Comparison of ENCODE assay signal across 11 cellular contexts in the genomic region with DNA sequence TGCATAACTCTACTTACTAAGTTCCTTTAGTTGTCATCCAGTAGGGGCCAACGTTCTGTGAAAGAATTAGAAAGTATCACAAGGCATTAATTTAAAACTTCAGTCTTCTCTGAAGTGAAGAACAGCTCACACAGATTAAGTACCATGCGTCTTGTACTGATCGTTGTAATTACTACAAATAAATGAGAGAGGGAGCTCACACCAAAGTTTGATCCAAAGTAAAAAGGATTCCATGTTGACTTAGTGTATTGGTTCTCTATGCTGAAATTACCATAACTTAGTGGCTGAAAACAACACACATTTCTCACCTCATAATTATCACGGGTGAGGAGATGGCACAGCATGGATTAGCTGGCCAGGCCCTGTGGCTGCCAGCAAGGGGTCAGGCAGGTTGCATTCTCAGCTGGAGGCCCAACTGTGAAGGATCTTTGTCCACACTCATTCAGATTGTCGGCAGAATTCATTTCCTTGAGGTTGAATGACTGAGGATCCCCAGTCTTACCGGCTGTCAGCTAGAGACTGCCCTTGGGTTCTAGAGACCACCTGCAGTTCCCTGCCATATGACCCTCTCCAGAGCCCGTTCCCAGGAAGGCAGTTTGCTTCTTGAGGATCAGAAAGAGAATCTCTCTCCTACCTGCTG.
DNase-seq lines count a peak whose midpoint lies in the region; ATAC-seq and TF ChIP-seq lines count a peak whose summit lies in the region.
"Had no signal": no experiment of that assay in that cellular context is flagged by ENCODE, and none has a peak within 500 bp of the region (broad histone marks: within the 10 kb centered on the region; RNA-seq: fewer than 3 reads in every experiment).

No MANE protein-coding gene starts in this region.

- DNase-seq in NCI-H82 (lab: John Stamatoyannopoulos, UW) (peak; percentile 22), NCI-H82 treated with DMSO at 0.1 percent for 48 hours (lab: John Stamatoyannopoulos, UW; ENCODE audit: unreplicated experiment) (no peak), NCI-H460 (ENCODE audit: extremely low read depth, low read depth) (peak; percentile 12), chondrocyte (ENCODE audit: low spot score) (no peak), osteocyte (ENCODE audit: extremely low spot score, unreplicated experiment) (no peak), NCI-H2081 treated with DMSO at 0.1 percent for 48 hours (lab: John Stamatoyannopoulos, UW) (no peak), dorsolateral prefrontal cortex (no peak)
- DNase-seq in natural killer cell treated with Interleukin-12 subunit alpha and Interleukin-12 subunit beta and Interleukin-15 and Interleukin-18, amount 100 ng/mL, for 72 hours (ENCODE audit: low spot score): no peak
- DNase-seq: activated CD8-positive, alpha-beta T cell treated with anti-CD3 and anti-CD28 coated beads for 36 hours; kidney glomerular epithelial cell had no signal

- H3K4me3 ChIP-seq in dorsolateral prefrontal cortex: no peak overlapping the region
- H3K4me3 ChIP-seq: SJCRH30 had no signal

- TF ChIP-seq CTCF in chondrocyte (IDR thresholded peaks at IDR 0.05) (peak; percentile 60), osteocyte (IDR thresholded peaks at IDR 0.05) (peak; percentile 48), dorsolateral prefrontal cortex (IDR thresholded peaks at IDR 0.05 in 54 of 56, conservative IDR thresholded peaks at IDR 0.05 in 2 of 56; ENCODE audit: low read depth in 1 of 56, partially characterized antibody in 56 of 56) (peak in 14 of 56 donors; percentile 8 to 45 (median 20))

- H3K27me3 ChIP-seq in dorsolateral prefrontal cortex: no peaks in the 10 kb centered on the region

- no peak overlapping the region for H3K27ac ChIP-seq in dorsolateral prefrontal cortex
- H3K27ac ChIP-seq: SJCRH30 had no signal

- H3K4me1 Mint-ChIP-seq in chondrocyte (ENCODE audit: low read depth) (no peaks in the 10 kb centered on the region), osteocyte (ENCODE audit: unreplicated experiment) (no peaks in the 10 kb centered on the region)
- H3K4me1 Mint-ChIP-seq in natural killer cell treated with Interleukin-12 subunit alpha and Interleukin-12 subunit beta and Interleukin-15 and Interleukin-18, amount 100 ng/mL, for 72 hours (ENCODE audit: low read depth in 2 of 2): no peaks in the 10 kb centered on the region

- no peak overlapping the region for H3K27ac Mint-ChIP-seq in chondrocyte (ENCODE audit: unreplicated experiment)
- no peak overlapping the region for H3K27ac Mint-ChIP-seq in osteocyte (ENCODE audit: unreplicated experiment)
- H3K27ac Mint-ChIP-seq in natural killer cell treated with Interleukin-12 subunit alpha and Interleukin-12 subunit beta and Interleukin-15 and Interleukin-18, amount 100 ng/mL, for 72 hours: no peak overlapping the region
- H3K27ac Mint-ChIP-seq: activated CD8-positive, alpha-beta T cell treated with anti-CD3 and anti-CD28 coated beads for 36 hours had no signal

- no peak for ATAC-seq in natural killer cell treated with Interleukin-12 subunit alpha and Interleukin-12 subunit beta and Interleukin-15 and Interleukin-18, amount 100 ng/mL, for 72 hours
- ATAC-seq: activated CD8-positive, alpha-beta T cell treated with anti-CD3 and anti-CD28 coated beads for 36 hours had no signal

- H3K9me3 Mint-ChIP-seq in chondrocyte (ENCODE audit: low read depth) (no peaks in the 10 kb centered on the region), osteocyte (ENCODE audit: unreplicated experiment) (no peaks in the 10 kb centered on the region)
- H3K9me3 Mint-ChIP-seq in natural killer cell treated with Interleukin-12 subunit alpha and Interleukin-12 subunit beta and Interleukin-15 and Interleukin-18, amount 100 ng/mL, for 72 hours: no peaks in the 10 kb centered on the region
- H3K9me3 Mint-ChIP-seq: activated CD8-positive, alpha-beta T cell treated with anti-CD3 and anti-CD28 coated beads for 36 hours had no signal

- H3K36me3 Mint-ChIP-seq in chondrocyte (ENCODE audit: low read depth) (no peaks in the 10 kb centered on the region), osteocyte (ENCODE audit: unreplicated experiment) (no peaks in the 10 kb centered on the region)
- no peaks in the 10 kb centered on the region for H3K36me3 Mint-ChIP-seq in natural killer cell treated with Interleukin-12 subunit alpha and Interleukin-12 subunit beta and Interleukin-15 and Interleukin-18, amount 100 ng/mL, for 72 hours

- intact Hi-C loops in dorsolateral prefrontal cortex (cut with DNase I): no loop called here

- peaks cover 2% of the 10 kb centered on the region for H3K27me3 Mint-ChIP-seq in chondrocyte (ENCODE audit: low read depth)
- peaks cover 2% of the 10 kb centered on the region for H3K27me3 Mint-ChIP-seq in osteocyte (ENCODE audit: unreplicated experiment)
- peaks cover 0 to 2% of the 10 kb centered on the region in 2 donors for H3K27me3 Mint-ChIP-seq in natural killer cell treated with Interleukin-12 subunit alpha and Interleukin-12 subunit beta and Interleukin-15 and Interleukin-18, amount 100 ng/mL, for 72 hours
- H3K27me3 Mint-ChIP-seq: activated CD8-positive, alpha-beta T cell treated with anti-CD3 and anti-CD28 coated beads for 36 hours had no signal

- H3K4me3 Mint-ChIP-seq in chondrocyte (ENCODE audit: unreplicated experiment) (no peak overlapping the region), osteocyte (ENCODE audit: unreplicated experiment) (no peak overlapping the region)
- no peak overlapping the region for H3K4me3 Mint-ChIP-seq in natural killer cell treated with Interleukin-12 subunit alpha and Interleukin-12 subunit beta and Interleukin-15 and Interleukin-18, amount 100 ng/mL, for 72 hours
- H3K4me3 Mint-ChIP-seq: activated CD8-positive, alpha-beta T cell treated with anti-CD3 and anti-CD28 coated beads for 36 hours had no signal

Comparison
In these comparisons a context has a peak if more than half of its experiments do, and no peak if none do; other contexts are left out.
1. DNase-seq: peak in NCI-H82 (single experiment) and NCI-H460 (single experiment); none in NCI-H82 treated with DMSO at 0.1 percent for 48 hours (single experiment), chondrocyte (single experiment), osteocyte (single experiment), NCI-H2081 treated with DMSO at 0.1 percent for 48 hours (single experiment), dorsolateral prefrontal cortex (0 of 10) and natural killer cell treated with Interleukin-12 subunit alpha and Interleukin-12 subunit beta and Interleukin-15 and Interleukin-18, amount 100 ng/mL, for 72 hours (single experiment).